10 cellular contexts compared by ENCODE assay signal in genomic region chr12:110107369-110108281, GRCh38. TPM values are rescaled to one million over a fixed set of nuclear protein-coding genes. Genes with fewer than 3 reads are reported as not detected.
DNase-seq lines count a peak whose midpoint lies in the region; ATAC-seq, FAIRE-seq and TF ChIP-seq lines count a peak whose summit lies in the region.
"Had no signal": no experiment of that assay in that cellular context is flagged by ENCODE, and none has a peak within 500 bp of the region (broad histone marks: within the 10 kb centered on the region; RNA-seq: fewer than 3 reads in every experiment).

No MANE protein-coding gene starts in this region.

- 41% methylated on average over 14 of the region's 14 CpGs for WGBS in K562 (ENCODE audit: insufficient coverage, low coverage, missing lambda C conversion rate)
- 81 to 88% (median 85%) methylated on average over 13 to 14 of the region's 14 CpGs for WGBS in stomach, 5 donors

- H3K27me3 ChIP-seq in K562 (ENCODE audit: control insufficient read depth in 2 of 2, insufficient read depth in 2 of 2, low read length in 2 of 2) (no peaks in the 10 kb centered on the region), stomach (no peaks in the 10 kb centered on the region)

- H3K27me3 Mint-ChIP-seq in activated CD4-positive, alpha-beta memory T cell treated with anti-CD3 and anti-CD28 coated beads for 36 hours, result peaks cover 3% of the 10 kb centered on the region

- H3K4me3 Mint-ChIP-seq in activated CD4-positive, alpha-beta memory T cell treated with anti-CD3 and anti-CD28 coated beads for 36 hours, result no peak overlapping the region

- H3K4me1 Mint-ChIP-seq in activated CD4-positive, alpha-beta memory T cell treated with anti-CD3 and anti-CD28 coated beads for 36 hours (ENCODE audit: low read depth), result no peaks in the 10 kb centered on the region

- peak; percentile 17 for DNase-seq in GOT3 (lab: John Stamatoyannopoulos, UW)
- DNase-seq in K562 (ENCODE audit: extremely low read depth in 1 of 4, low spot score in 3 of 4), result peak in 1 of 4 experiments; percentile 41
- DNase-seq in hepatic stellate cell (ENCODE audit: low spot score), result peak; percentile 77
- no peak for DNase-seq in stomach
- no peak for DNase-seq in T-helper 2 cell
- no peak for DNase-seq in activated CD4-positive, alpha-beta memory T cell treated with anti-CD3 and anti-CD28 coated beads for 36 hours
- DNase-seq in nucleus accumbens (lab: John Stamatoyannopoulos, UW), result no peak
- DNase-seq in SHP77 treated with DMSO at 0.1 percent for 48 hours (lab: John Stamatoyannopoulos, UW), result no peak
- DNase-seq: anterior cingulate cortex, NCI-H1092 treated with DMSO at 0.1 percent for 48 hours had no signal

- no peak for TF ChIP-seq EP300 in K562 (IDR thresholded peaks at IDR 0.05; ENCODE audit: low read length)
- TF ChIP-seq EP300 in stomach (IDR thresholded peaks at IDR 0.05), result no peak

- no peaks in the 10 kb centered on the region for H3K9me1 ChIP-seq in K562 (ENCODE audit: control insufficient read depth, insufficient read depth, low read length)

- H3K9me3 ChIP-seq in K562 (replicated peaks; ENCODE audit: control insufficient read depth, insufficient read depth, low read depth, low read length) (no peaks in the 10 kb centered on the region), stomach (no peaks in the 10 kb centered on the region)

- H3K9ac ChIP-seq in K562 (ENCODE audit: insufficient read depth in 1 of 2, low read depth in 2 of 2, low read length in 2 of 2), result peak overlapping the region in 1 of 2 experiments; percentile 75; a peak in 1 of 4 replicates

- H4K20me1 ChIP-seq in K562 (replicated peaks; ENCODE audit: control insufficient read depth, insufficient read depth, low read length), result no peaks in the 10 kb centered on the region

- no peak overlapping the region for H3K27ac ChIP-seq in K562 (ENCODE audit: extremely low read depth, low read depth, low read length)
- H3K27ac ChIP-seq in stomach, result peak overlapping the region; percentile 55 to 92 (median 86)

- no TSS peak for BruUV-seq in K562 (replicated peaks; lab: Mats Ljungman, UMichigan)

- FAIRE-seq in K562 (lab: Jason Lieb, UNC), result no peak

- no peak overlapping the region for H3K27ac Mint-ChIP-seq in activated CD4-positive, alpha-beta memory T cell treated with anti-CD3 and anti-CD28 coated beads for 36 hours

- POLR2A ChIA-PET in K562 (lab: Yijun Ruan, JAX), result interaction anchor here (0.6 kb wide), 1 partner anchor 291 kb away, joined by 3 read pairs; no protein-coding TSS in a partner anchor
- POLR2A ChIA-PET in activated CD4-positive, alpha-beta memory T cell treated with anti-CD3 and anti-CD28 coated beads for 36 hours (lab: Charles Lee), result no interaction called here

- H3K79me2 ChIP-seq in K562 (ENCODE audit: control insufficient read depth, insufficient read depth, low read length), result no peaks in the 10 kb centered on the region

- H3K4me2 ChIP-seq in K562 (ENCODE audit: insufficient read depth, low read length), result peak overlapping the region; percentile 32

- peak; percentile 41 for ATAC-seq in K562

- no peak for TF ChIP-seq CTCF in K562 (IDR thresholded peaks at IDR 0.05 in 2 of 3, conservative IDR thresholded peaks at IDR 0.05 in 1 of 3; ENCODE audit: insufficient read depth in 2 of 3, low read depth in 1 of 3, low read length in 3 of 3)
- no peak for TF ChIP-seq CTCF in stomach (IDR thresholded peaks at IDR 0.05)

- H3K9me3 Mint-ChIP-seq in activated CD4-positive, alpha-beta memory T cell treated with anti-CD3 and anti-CD28 coated beads for 36 hours, result no peaks in the 10 kb centered on the region

- in situ Hi-C loops in K562 (cut with MboI), result loop anchor here (10.0 kb wide), 1 partner anchor 317 kb away; no protein-coding TSS in a partner anchor

- H3K36me3 Mint-ChIP-seq in activated CD4-positive, alpha-beta memory T cell treated with anti-CD3 and anti-CD28 coated beads for 36 hours, result no peaks in the 10 kb centered on the region

- H3K4me3 ChIP-seq in K562 (no peak overlapping the region), stomach (no peak overlapping the region)

- intact Hi-C loops in K562 (cut with micrococcal nuclease), result loop anchor here (10.0 kb wide), 1 partner anchor 247 kb away; no protein-coding TSS in a partner anchor
- intact Hi-C loops in stomach (cut with DNase I; ENCODE audit: low total_unique reads), result no loop called here
- intact Hi-C loops in activated CD4-positive, alpha-beta memory T cell treated with anti-CD3 and anti-CD28 coated beads for 36 hours (cut with micrococcal nuclease), result no loop called here

- no peak for TF ChIP-seq RAD21 in K562 (CRISPR knock-in tag; conservative IDR thresholded peaks at IDR 0.05 in 1 of 2, IDR thresholded peaks at IDR 0.05 in 1 of 2)

- H3K4me1 ChIP-seq in K562 (replicated peaks in 1 of 2; ENCODE audit: control insufficient read depth in 2 of 2, insufficient read depth in 2 of 2, low read length in 2 of 2) (peaks cover 10 to 20% of the 10 kb centered on the region in 2 experiments; a peak in 2 of 5 replicates), stomach (peaks cover 13 to 49% (median 29%) of the 10 kb centered on the region in 4 donors)

- CTCF ChIA-PET in K562 (lab: Yijun Ruan, JAX; ENCODE audit: low intra/inter-chr PET ratio), result no interaction called here
- CTCF ChIA-PET in activated CD4-positive, alpha-beta memory T cell treated with anti-CD3 and anti-CD28 coated beads for 36 hours (lab: Charles Lee), result no interaction called here

- H3K36me3 ChIP-seq in K562 (ENCODE audit: control insufficient read depth, insufficient read depth, low read length) (no peaks in the 10 kb centered on the region), stomach (no peaks in the 10 kb centered on the region)

- peak overlapping the region; percentile 33; the same call in 1 of the 2 replicates for H2AFZ ChIP-seq in K562 (ENCODE audit: low read depth, low read length)

- no peak for TF ChIP-seq POLR2A in K562 (conservative IDR thresholded peaks at IDR 0.05)
- no peak for TF ChIP-seq POLR2A in stomach (IDR thresholded peaks at IDR 0.05)

TF ChIP-seq in K562, 482 proteins besides CTCF, POLR2A, EP300 and RAD21 (continues in another document):
- peak; percentile 42 for TF ChIP-seq NFIC (IDR thresholded peaks at IDR 0.05)
- no peak for TF ChIP-seq ZNF644 (tag; IDR thresholded peaks at IDR 0.05; ENCODE audit: low read depth)

RNA-seq across cellular contexts. Expression of gene IFT81, which starts 16.5 kb away (rescaled TPM):
- total RNA-seq in K562 (2011; cell fraction: chromatin; rRNA removed; ENCODE audit: low replicate concordance), result 5.5 and 19.3 TPM in 2 replicates
- 2.5 and 4.1 TPM in 2 replicates for total RNA-seq in K562 (2011; cell fraction: nucleolus; rRNA removed)
- total RNA-seq in K562 (2011; cell fraction: nucleoplasm; rRNA removed), result 5.0 and 8.4 TPM in 2 replicates
- total RNA-seq in K562 (2014; rRNA removed) (6.1 and 7.6 TPM in 2 replicates), K562 (2014; rRNA removed; fragmentation: Illumina TruSeq; extraction: Trizol) (9.1 and 11.2 TPM in 2 replicates), K562 (2015; rRNA removed; fragmentation: Illumina TruSeq; extraction: Trizol) (8.7 and 8.9 TPM in 2 replicates), K562 (2021) (6.7 and 7.2 TPM in 2 replicates), stomach (10 to 100 TPM in 3 of 5 donors, 1 to 10 TPM in 2; 2.0 to 50.2 (median 10.7) TPM)
- polyA plus RNA-seq in K562 (2011; rRNA removed) (6.6 and 9.8 TPM in 2 replicates), K562 (2014; fragmentation: Illumina TruSeq; extraction: Trizol) (7.9 and 8.3 TPM in 2 replicates), K562 (2014; fragmentation: Nextera tagmentation; extraction: Ambion mirVana) (1 to 10 TPM; 2.8 to 5.0 TPM), K562 (2014; rRNA removed) (8.7 and 11.9 TPM in 2 replicates), stomach (1 to 10 TPM; 3.5 to 5.7 (median 4.9) TPM)
- 1.4 and 1.7 TPM in 2 replicates for polyA plus RNA-seq in K562 (2011; cell fraction: cytosol; rRNA removed)
- polyA plus RNA-seq in K562 (2011; cell fraction: nucleus; rRNA removed), result 5.2 and 7.1 TPM in 2 replicates
- 6.8 and 8.2 TPM in 2 replicates for polyA plus RNA-seq in K562 (2012)
- polyA minus RNA-seq in K562 (2011; rRNA and poly(A)+ RNA removed), result 5.4 and 7.1 TPM in 2 replicates
- 3.0 and 4.2 TPM in 2 replicates for polyA minus RNA-seq in K562 (2011; cell fraction: cytosol; rRNA and poly(A)+ RNA removed)
- 3.6 and 7.2 TPM in 2 replicates for polyA minus RNA-seq in K562 (2011; cell fraction: nucleus; rRNA and poly(A)+ RNA removed)
- total RNA-seq in activated CD4-positive, alpha-beta memory T cell treated with anti-CD3 and anti-CD28 coated beads for 36 hours, result 1 to 10 TPM; 2.9 to 3.4 TPM

RNA-seq across cellular contexts. Expression of gene C12orf76, which starts 59.3 kb away (rescaled TPM):
- total RNA-seq in K562 (2011; cell fraction: chromatin; rRNA removed; ENCODE audit: low replicate concordance), result 50.6 and 54.2 TPM in 2 replicates
- 31.8 and 34.5 TPM in 2 replicates for total RNA-seq in K562 (2011; cell fraction: nucleolus; rRNA removed)
- total RNA-seq in K562 (2011; cell fraction: nucleoplasm; rRNA removed), result 53.2 and 69.8 TPM in 2 replicates
- total RNA-seq in K562 (2014; rRNA removed), result 11.9 and 14.2 TPM in 2 replicates
- total RNA-seq in K562 (2014; rRNA removed; fragmentation: Illumina TruSeq; extraction: Trizol), result 13.0 and 13.1 TPM in 2 replicates
- 9.6 and 12.2 TPM in 2 replicates for total RNA-seq in K562 (2015; rRNA removed; fragmentation: Illumina TruSeq; extraction: Trizol)
- total RNA-seq in K562 (2021), result 13.3 and 13.6 TPM in 2 replicates
- 38.6 and 46.7 TPM in 2 replicates for polyA plus RNA-seq in K562 (2011; rRNA removed)
- polyA plus RNA-seq in K562 (2011; cell fraction: cytosol; rRNA removed), result 23.1 and 42.1 TPM in 2 replicates
- 31.9 and 42.8 TPM in 2 replicates for polyA plus RNA-seq in K562 (2011; cell fraction: nucleus; rRNA removed)
- polyA plus RNA-seq in K562 (2012), result 17.4 and 30.2 TPM in 2 replicates
- polyA plus RNA-seq in K562 (2014; fragmentation: Illumina TruSeq; extraction: Trizol), result 12.3 and 14.4 TPM in 2 replicates
- 1 to 10 TPM; 6.3 to 7.0 TPM for polyA plus RNA-seq in K562 (2014; fragmentation: Nextera tagmentation; extraction: Ambion mirVana)
- 17.8 and 23.5 TPM in 2 replicates for polyA plus RNA-seq in K562 (2014; rRNA removed)
- polyA minus RNA-seq in K562 (2011; rRNA and poly(A)+ RNA removed), result 18.1 and 26.6 TPM in 2 replicates
- polyA minus RNA-seq in K562 (2011; cell fraction: cytosol; rRNA and poly(A)+ RNA removed), result 8.9 and 22.8 TPM in 2 replicates
- polyA minus RNA-seq in K562 (2011; cell fraction: nucleus; rRNA and poly(A)+ RNA removed), result 7.1 and 10.1 TPM in 2 replicates
- total RNA-seq in stomach, result 10 to 100 TPM in 4 of 5 donors, 1 to 10 TPM in 1; 7.0 to 44.2 (median 13.8) TPM
- polyA plus RNA-seq in stomach, result 10 to 100 TPM in 1 of 3 donors, 1 to 10 TPM in 2; 7.8 to 11.5 (median 9.8) TPM
- 10 to 100 TPM; 14.2 to 17.1 TPM for total RNA-seq in activated CD4-positive, alpha-beta memory T cell treated with anti-CD3 and anti-CD28 coated beads for 36 hours

Comparison
In these comparisons a context has a peak if more than half of its experiments do, and no peak if none do; other contexts are left out.
1. DNase-seq: peak in GOT3 (single experiment) and hepatic stellate cell (single experiment); none in stomach (single experiment), T-helper 2 cell (0 of 5), activated CD4-positive, alpha-beta memory T cell treated with anti-CD3 and anti-CD28 coated beads for 36 hours (single experiment), nucleus accumbens (0 of 56) and SHP77 treated with DMSO at 0.1 percent for 48 hours (single experiment).